ENCODE assay signal across 8 cellular contexts in the genomic region with DNA sequence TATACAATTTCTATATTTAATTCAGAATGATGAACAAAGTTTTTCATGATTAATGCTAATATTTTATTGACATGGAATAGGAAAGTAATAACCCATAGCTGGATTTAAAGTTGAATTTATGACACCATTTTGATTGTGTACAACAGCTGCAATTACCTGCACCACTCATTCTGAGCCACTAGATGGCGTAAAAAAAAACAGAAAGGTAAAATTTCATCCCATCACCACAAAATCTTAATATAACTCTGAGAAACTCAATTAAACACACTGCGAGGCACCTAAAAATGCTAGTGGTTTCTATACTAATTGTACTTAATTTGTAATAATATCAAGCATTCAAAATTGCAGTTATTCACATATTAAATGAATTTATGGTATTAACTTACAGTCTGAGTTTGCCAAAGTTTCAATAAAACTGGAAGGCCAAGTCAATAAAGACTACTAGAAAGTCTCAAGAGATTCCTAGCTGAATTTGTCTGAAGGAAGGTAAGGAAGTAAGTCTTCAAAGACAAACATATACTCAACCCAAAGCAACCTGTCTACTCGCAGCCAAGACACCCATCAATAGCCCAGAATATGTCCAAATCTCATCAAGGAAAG.
A peak's percentile ranks its signal among the peaks of the same experiment; 100 is the strongest.
DNase-seq lines count a peak whose midpoint lies in the region; ATAC-seq, FAIRE-seq and TF ChIP-seq lines count a peak whose summit lies in the region.

No MANE protein-coding gene starts in this region.

- no peak overlapping the region for H3K27ac ChIP-seq in substantia nigra (ENCODE audit: low read depth, low read length, poor library complexity, severe bottlenecking)

- no peak overlapping the region for H3K4me3 Mint-ChIP-seq in progenitor cell of endocrine pancreas (ENCODE audit: low read depth)

- peak; percentile 34 for DNase-seq in AG08395 (ENCODE audit: low spot score)
- peak; percentile 47 for DNase-seq in NCI-H748 treated with DMSO at 0.1 percent for 48 hours (lab: John Stamatoyannopoulos, UW)
- DNase-seq in progenitor cell of endocrine pancreas (ENCODE audit: low spot score, unreplicated experiment) = no peak
- no peak for DNase-seq in substantia nigra (lab: John Stamatoyannopoulos, UW)

- H3K4me1 Mint-ChIP-seq in progenitor cell of endocrine pancreas (ENCODE audit: low read depth) = peaks cover 28% of the 10 kb centered on the region

- H3K36me3 Mint-ChIP-seq in progenitor cell of endocrine pancreas (ENCODE audit: insufficient read depth) = no peaks in the 10 kb centered on the region

- H3K9me3 Mint-ChIP-seq in progenitor cell of endocrine pancreas (ENCODE audit: low read depth) = no peaks in the 10 kb centered on the region

- TF ChIP-seq CTCF in GM12873 (IDR thresholded peaks at IDR 0.05; ENCODE audit: insufficient read depth, low read depth, low read length, missing control alignments) (peak; percentile 68), progenitor cell of endocrine pancreas (IDR thresholded peaks at IDR 0.05; ENCODE audit: unreplicated experiment) (peak; percentile 88)

- peak; percentile 91 for FAIRE-seq in endometrium (lab: Jason Lieb, UNC)

- no peak for ATAC-seq in GM21528 (IDR thresholded peaks at IDR 0.05; ENCODE audit: low FRiP score, unreplicated experiment)
- ATAC-seq in GM19351 (IDR thresholded peaks at IDR 0.05; ENCODE audit: unreplicated experiment) = no peak

- H3K27ac Mint-ChIP-seq in progenitor cell of endocrine pancreas = no peak overlapping the region

- no peaks in the 10 kb centered on the region for H3K27me3 Mint-ChIP-seq in progenitor cell of endocrine pancreas

Comparison
In these comparisons a context has a peak if more than half of its experiments do, and no peak if none do; other contexts are left out.
1. DNase-seq: peak in AG08395 (single experiment) and NCI-H748 treated with DMSO at 0.1 percent for 48 hours (single experiment); none in progenitor cell of endocrine pancreas (single experiment) and substantia nigra (0 of 49).